In genomic region chr17:70476368-70476767, GRCh38 we compare ENCODE assay signal across 17 cellular contexts.
DNase-seq lines count a peak whose midpoint lies in the region; ATAC-seq and TF ChIP-seq lines count a peak whose summit lies in the region.
"Had no signal": no experiment of that assay in that cellular context is flagged by ENCODE, and none has a peak within 500 bp of the region (broad histone marks: within the 10 kb centered on the region; RNA-seq: fewer than 3 reads in every experiment).

No MANE protein-coding gene starts in this region.

- no peaks in the 10 kb centered on the region for H3K4me1 Mint-ChIP-seq in activated CD4-positive, alpha-beta memory T cell treated with anti-CD3 and anti-CD28 coated beads for 36 hours (ENCODE audit: low read depth)
- H3K4me1 Mint-ChIP-seq: CD4-positive, alpha-beta memory T cell; GM23338; H9 had no signal

- H3K79me2 ChIP-seq in parathyroid adenoma: no peaks in the 10 kb centered on the region

- no peak overlapping the region for H3K4me3 Mint-ChIP-seq in activated CD4-positive, alpha-beta memory T cell treated with anti-CD3 and anti-CD28 coated beads for 36 hours
- H3K4me3 Mint-ChIP-seq: CD4-positive, alpha-beta memory T cell; GM23338; H9 had no signal

- H3K27me3 Mint-ChIP-seq in activated CD4-positive, alpha-beta memory T cell treated with anti-CD3 and anti-CD28 coated beads for 36 hours: no peaks in the 10 kb centered on the region
- H3K27me3 Mint-ChIP-seq: CD4-positive, alpha-beta memory T cell had no signal

- H3K36me3 ChIP-seq in heart left ventricle (no peaks in the 10 kb centered on the region), left ventricle myocardium inferior (no peaks in the 10 kb centered on the region), parathyroid adenoma (ENCODE audit: control insufficient read depth, insufficient read depth, low read length) (no peaks in the 10 kb centered on the region)

- H3K27me3 ChIP-seq in heart left ventricle (no peaks in the 10 kb centered on the region), left ventricle myocardium inferior (ENCODE audit: low read depth) (no peaks in the 10 kb centered on the region), parathyroid adenoma (ENCODE audit: control insufficient read depth, insufficient read depth, low read length) (no peaks in the 10 kb centered on the region)

- H3K27ac Mint-ChIP-seq in activated CD4-positive, alpha-beta memory T cell treated with anti-CD3 and anti-CD28 coated beads for 36 hours: no peak overlapping the region
- H3K27ac Mint-ChIP-seq: CD4-positive, alpha-beta memory T cell; GM23338; H9 had no signal

- intact Hi-C loops in Right ventricle myocardium inferior (cut with DNase I) (loop anchor here (10.0 kb wide), 4 partner anchors 48 to 302 kb away; no protein-coding TSS in a partner anchor), cardiac septum (cut with DNase I) (loop anchor here (10.0 kb wide), 1 partner anchor 48 kb away; no protein-coding TSS in a partner anchor), heart left ventricle (cut with DNase I) (loop anchor here in 1 of 10 donors (10.0 kb wide), 1 partner anchor 48 kb away; no protein-coding TSS in a partner anchor), left ventricle myocardium inferior (cut with micrococcal nuclease) (no loop called here)
- intact Hi-C loops in activated CD4-positive, alpha-beta memory T cell treated with anti-CD3 and anti-CD28 coated beads for 36 hours (cut with micrococcal nuclease): no loop called here

- TF ChIP-seq CTCF in heart left ventricle (IDR thresholded peaks at IDR 0.05) (no peak), left ventricle myocardium inferior (IDR thresholded peaks at IDR 0.05; ENCODE audit: borderline replicate concordance) (no peak), parathyroid adenoma (IDR thresholded peaks at IDR 0.05) (no peak)

- peaks cover 0 to 18% (median 0%) of the 10 kb centered on the region in 12 donors for H3K9me3 ChIP-seq in heart left ventricle
- H3K9me3 ChIP-seq in left ventricle myocardium inferior (replicated peaks): peaks cover 20% of the 10 kb centered on the region
- H3K9me3 ChIP-seq in parathyroid adenoma (ENCODE audit: control insufficient read depth, low read length): no peaks in the 10 kb centered on the region

- CTCF ChIA-PET in activated CD4-positive, alpha-beta memory T cell treated with anti-CD3 and anti-CD28 coated beads for 36 hours (lab: Charles Lee): interaction anchor here (0.6 kb wide), 1 partner anchor 22 kb away, joined by 3 read pairs; no protein-coding TSS in a partner anchor

- peak overlapping the region; percentile 36 for H2AFZ ChIP-seq in parathyroid adenoma
- H2AFZ ChIP-seq: GM23338 had no signal

- WGBS in heart left ventricle, 4 donors: 35 to 48% (median 41%) methylated on average over 3 of the region's 3 CpGs

- no peak for TF ChIP-seq POLR2A in heart left ventricle (IDR thresholded peaks at IDR 0.05)

- peaks cover 0 to 12% (median 0%) of the 10 kb centered on the region in 12 donors for H3K4me1 ChIP-seq in heart left ventricle
- peaks cover 31% of the 10 kb centered on the region for H3K4me1 ChIP-seq in left ventricle myocardium inferior
- peaks cover 21% of the 10 kb centered on the region for H3K4me1 ChIP-seq in parathyroid adenoma
- H3K4me1 ChIP-seq: A549 had no signal

- H3K4me2 ChIP-seq in parathyroid adenoma (ENCODE audit: low read length): no peak overlapping the region
- H3K4me2 ChIP-seq: A549, GM23338 had no signal

- no peaks in the 10 kb centered on the region for H3K36me3 Mint-ChIP-seq in activated CD4-positive, alpha-beta memory T cell treated with anti-CD3 and anti-CD28 coated beads for 36 hours
- H3K36me3 Mint-ChIP-seq: CD4-positive, alpha-beta memory T cell had no signal

- peaks cover 7% of the 10 kb centered on the region for H3K9me3 Mint-ChIP-seq in activated CD4-positive, alpha-beta memory T cell treated with anti-CD3 and anti-CD28 coated beads for 36 hours
- H3K9me3 Mint-ChIP-seq: GM23338 had no signal

- POLR2A ChIA-PET in activated CD4-positive, alpha-beta memory T cell treated with anti-CD3 and anti-CD28 coated beads for 36 hours (lab: Charles Lee): no interaction called here

- H3K9ac ChIP-seq in parathyroid adenoma: no peak overlapping the region

- DNase-seq in Right ventricle myocardium inferior (ENCODE audit: missing footprints) (no peak), cardiac septum (ENCODE audit: low spot score) (no peak), heart left ventricle (peak in 1 of 5 donors; percentile 22), left ventricle myocardium inferior (no peak)
- DNase-seq in activated CD4-positive, alpha-beta memory T cell treated with anti-CD3 and anti-CD28 coated beads for 36 hours: no peak
- DNase-seq: 8988T; C1 segment of cervical spinal cord; Calu3; CD4-positive, alpha-beta memory T cell; COR-L47; DND-41; H9 had no signal

- peak; percentile 56 for ATAC-seq in Right ventricle myocardium inferior
- peak; percentile 83 to 89 (median 88) for ATAC-seq in heart left ventricle
- no peak for ATAC-seq in GM19467 (IDR thresholded peaks at IDR 0.05; ENCODE audit: unreplicated experiment)
- ATAC-seq: A549, GM23338, HCT116 had no signal

- H3K4me3 ChIP-seq in heart left ventricle (no peak overlapping the region), left ventricle myocardium inferior (no peak overlapping the region), parathyroid adenoma (ENCODE audit: low read depth, low read length) (no peak overlapping the region)
- H3K4me3 ChIP-seq: A549, GM23338 had no signal

- H3K27ac ChIP-seq in heart left ventricle: peak overlapping the region; percentile 2 to 79 (median 52)
- H3K27ac ChIP-seq in left ventricle myocardium inferior (replicated peaks): peak overlapping the region; percentile 77
- no peak overlapping the region for H3K27ac ChIP-seq in parathyroid adenoma
- H3K27ac ChIP-seq: A549 had no signal

Comparison
In these comparisons a context has a peak if more than half of its experiments do, and no peak if none do; other contexts are left out.
1. intact Hi-C loops: an anchor here in Right ventricle myocardium inferior (10.0 kb wide) and cardiac septum (10.0 kb wide); none called in left ventricle myocardium inferior and activated CD4-positive, alpha-beta memory T cell treated with anti-CD3 and anti-CD28 coated beads for 36 hours.